In the genomic region with DNA sequence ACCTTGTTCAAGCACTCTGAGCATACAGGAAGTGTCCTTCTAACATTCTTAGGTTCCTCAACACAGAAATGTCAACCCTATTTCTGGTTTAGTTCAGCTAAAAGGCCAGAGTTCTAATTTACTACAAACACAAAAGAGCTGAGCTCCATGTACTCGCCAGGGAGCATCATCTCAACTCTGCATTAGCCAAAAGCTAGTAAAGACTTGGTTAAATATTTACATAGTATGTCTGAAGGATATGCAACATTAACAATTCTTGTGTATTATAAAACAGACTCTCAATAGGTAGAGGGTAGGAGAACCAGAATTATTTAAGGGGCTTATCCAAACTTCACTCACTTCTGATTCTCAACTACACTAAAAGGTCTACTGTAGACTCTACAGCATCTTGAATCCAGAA, we compare ENCODE assay signal across 24 cellular contexts.
"Had no signal": no experiment of that assay in that cellular context is flagged by ENCODE, and none has a peak within 500 bp of the region (broad histone marks: within the 10 kb centered on the region; RNA-seq: fewer than 3 reads in every experiment).

No MANE protein-coding gene starts in this region.

- H3K36me3 ChIP-seq: neutrophil, ovary, prostate gland, right atrium auricular region, tibial nerve had no signal

- H3K4me3 ChIP-seq: ovary, prostate gland, right atrium auricular region, tibial nerve had no signal

- ATAC-seq: activated T-helper 17 cell treated with anti-CD3 and anti-CD28 coated beads, Interleukin-2, amount 50 U/mL, for 72 hours; foreskin keratinocyte; left ventricle myocardium superior; natural killer cell treated with Interleukin-12 subunit alpha and Interleukin-12 subunit beta and Interleukin-15 and Interleukin-18, amount 100 ng/mL, for 72 hours; stimulated activated naive CD8-positive, alpha-beta T cell treated with anti-CD3 and anti-CD28 coated beads, Interleukin-15, amount 100 ng/mL, for 72 hours; WTC11 had no signal

- H3K4me1 ChIP-seq: foreskin keratinocyte had no signal

- H3K27ac ChIP-seq: foreskin keratinocyte, neutrophil, ovary, right atrium auricular region, tibial nerve had no signal

- FAIRE-seq: astrocyte, urothelium cell line had no signal

- H3K9me3 ChIP-seq: neutrophil, ovary, prostate gland, right atrium auricular region, tibial nerve had no signal

- H3K27me3 ChIP-seq: foreskin keratinocyte, neutrophil, ovary, right atrium auricular region, tibial nerve had no signal

- DNase-seq: activated CD8-positive, alpha-beta memory T cell treated with anti-CD3 and anti-CD28 coated beads for 24 hours; activated CD8-positive, alpha-beta memory T cell treated with anti-CD3 and anti-CD28 coated beads, Interleukin-2, amount 50 U/mL, for 4 hours; activated T-cell treated with anti-CD3 and anti-CD28 coated beads, Interleukin-2, amount 50 U/mL, for 24 hours; central memory CD4-positive, alpha-beta T cell; dermis blood vessel endothelial cell; effector CD8-positive, alpha-beta T cell; foreskin keratinocyte; kidney glomerular epithelial cell; left ventricle myocardium superior; mammary epithelial cell; midbrain; ovary; stimulated activated CD4-positive, alpha-beta T cell treated with anti-CD3 and anti-CD28 coated beads, Interleukin-4, amount 100 ng/mL, for 4 hours; stimulated activated naive CD8-positive, alpha-beta T cell treated with anti-CD3 and anti-CD28 coated beads, Interleukin-15, amount 100 ng/mL, for 72 hours; T-helper 9 cell had no signal
